In genomic region chr1:67862685-67863084, GRCh38 we compare ENCODE assay signal across 4 cellular contexts.
"Had no signal": no experiment of that assay in that cellular context is flagged by ENCODE, and none has a peak within 500 bp of the region (broad histone marks: within the 10 kb centered on the region; RNA-seq: fewer than 3 reads in every experiment).

No MANE protein-coding gene starts in this region.

- H3K27ac Mint-ChIP-seq: GM23338, H9 had no signal

- H3K9me3 Mint-ChIP-seq: GM23338, H9 had no signal

- H3K4me1 Mint-ChIP-seq: H9 had no signal

- ATAC-seq: GM23338 had no signal

- H3K4me3 Mint-ChIP-seq: GM23338, H9 had no signal

- DNase-seq: H9, HCEC 1CT, IMR-90 had no signal
